1 cellular context compared by ENCODE assay signal in the genomic region with DNA sequence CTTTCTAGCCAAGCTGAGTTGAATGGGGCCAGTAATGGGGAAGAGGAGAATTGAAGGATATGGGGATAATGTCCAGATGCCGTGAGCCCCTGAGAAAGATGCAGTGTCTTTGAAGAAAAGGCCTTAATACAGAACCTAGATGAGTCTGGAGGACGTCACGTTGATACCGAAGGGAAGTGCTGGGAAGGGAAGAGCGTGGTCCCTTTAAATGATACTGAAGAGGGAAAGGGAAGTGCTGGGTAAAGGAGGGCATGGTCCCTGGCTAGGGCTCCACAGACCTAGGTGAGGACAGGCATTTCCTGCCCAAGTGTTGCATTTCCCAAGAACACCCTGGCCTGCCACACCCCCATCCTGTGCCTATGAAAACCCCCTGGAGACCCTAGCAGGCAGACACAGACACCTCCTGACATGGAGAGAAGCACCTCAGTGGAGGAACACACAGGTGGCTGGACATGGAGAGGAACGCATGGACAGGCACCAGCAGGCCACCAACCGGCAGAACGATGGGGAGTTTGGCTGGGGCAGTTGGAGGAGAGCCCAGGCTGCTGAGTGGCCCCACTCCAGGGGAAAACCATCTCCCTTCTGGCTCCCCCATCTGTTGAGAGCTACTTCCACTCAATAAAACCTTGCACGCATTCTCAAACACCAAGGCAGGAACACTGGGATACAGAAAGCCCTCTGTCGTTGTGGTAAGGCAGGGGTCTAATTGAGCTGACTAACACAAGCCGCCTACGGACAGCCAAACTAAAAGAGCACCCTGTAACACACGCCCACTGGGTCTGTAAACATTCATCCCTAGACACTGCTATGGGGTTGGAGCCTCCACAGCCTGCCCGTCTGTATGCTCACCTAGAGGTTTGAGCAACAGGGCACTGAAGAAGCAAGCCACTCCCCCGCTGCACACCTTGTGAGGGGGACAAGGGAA.
TF ChIP-seq lines count a peak whose summit lies in the region.

No MANE protein-coding gene starts in this region.

TF ChIP-seq in HepG2, 621 proteins besides CTCF, POLR2A, EP300 and RAD21:
- TF ChIP-seq PHB2 (IDR thresholded peaks at IDR 0.05; ENCODE audit: partially characterized antibody) (no peak), ZFP36 (IDR thresholded peaks at IDR 0.05; ENCODE audit: borderline replicate concordance, low read depth, low read length, partially characterized antibody) (no peak), CREB1 (IDR thresholded peaks at IDR 0.05) (no peak), CREB1 (CRISPR knock-in tag; IDR thresholded peaks at IDR 0.05) (no peak), ZNF562 (CRISPR knock-in tag; IDR thresholded peaks at IDR 0.05; ENCODE audit: borderline replicate concordance) (no peak), ZSCAN12 (CRISPR knock-in tag; IDR thresholded peaks at IDR 0.05) (no peak), HOXA9 (CRISPR knock-in tag; IDR thresholded peaks at IDR 0.05; ENCODE audit: borderline replicate concordance) (no peak)
- TF ChIP-seq, protein P1, sequence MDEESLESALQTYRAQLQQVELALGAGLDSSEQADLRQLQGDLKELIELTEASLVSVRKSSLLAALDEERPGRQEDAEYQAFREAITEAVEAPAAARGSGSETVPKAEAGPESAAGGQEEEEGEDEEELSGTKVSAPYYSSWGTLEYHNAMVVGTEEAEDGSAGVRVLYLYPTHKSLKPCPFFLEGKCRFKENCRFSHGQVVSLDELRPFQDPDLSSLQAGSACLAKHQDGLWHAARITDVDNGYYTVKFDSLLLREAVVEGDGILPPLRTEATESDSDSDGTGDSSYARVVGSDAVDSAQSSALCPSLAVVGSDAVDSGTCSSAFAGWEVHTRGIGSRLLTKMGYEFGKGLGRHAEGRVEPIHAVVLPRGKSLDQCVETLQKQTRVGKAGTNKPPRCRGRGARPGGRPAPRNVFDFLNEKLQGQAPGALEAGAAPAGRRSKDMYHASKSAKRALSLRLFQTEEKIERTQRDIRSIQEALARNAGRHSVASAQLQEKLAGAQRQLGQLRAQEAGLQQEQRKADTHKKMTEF (CRISPR knock-in tag; IDR thresholded peaks at IDR 0.05), result no peak
